In the genomic region with DNA sequence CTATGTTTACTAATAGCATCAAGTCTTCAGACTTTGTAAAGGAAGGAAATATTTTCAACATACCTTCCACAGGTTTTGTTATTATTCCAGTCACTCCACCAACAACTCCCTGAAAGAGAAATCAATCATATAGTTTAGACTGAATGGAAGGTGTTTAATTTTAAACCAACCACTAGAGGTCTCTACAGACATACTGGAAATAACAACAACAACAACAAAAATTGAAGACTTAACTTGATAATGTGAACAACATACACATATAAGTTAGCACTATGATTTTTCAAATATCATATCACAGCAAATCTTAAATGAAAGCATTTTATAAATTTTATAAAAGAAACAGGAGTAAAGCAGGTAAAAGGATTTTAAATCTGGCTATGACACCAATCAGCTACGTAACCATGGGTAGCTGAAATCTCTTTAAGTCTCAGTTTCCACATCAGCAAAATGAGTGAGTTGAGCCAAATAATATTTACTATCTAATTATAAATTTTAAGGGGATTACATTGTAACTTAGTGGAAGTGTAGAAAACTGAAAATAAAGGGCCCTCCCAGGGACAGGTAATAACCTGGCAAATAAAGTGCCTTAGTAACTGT, we compare ENCODE assay signal across 8 cellular contexts.
A peak's percentile ranks its signal among the peaks of the same experiment; 100 is the strongest.
DNase-seq lines count a peak whose midpoint lies in the region; ATAC-seq, FAIRE-seq and TF ChIP-seq lines count a peak whose summit lies in the region.

No MANE protein-coding gene starts in this region.

- CTCF ChIA-PET in A549 (lab: Yijun Ruan, JAX): interaction anchor here (0.7 to 2.1 kb wide), 9 partner anchors 13 to 484 kb away, joined by 3 to 13 read pairs (median 4); partner anchors contain the start of gene VPS13C
- CTCF ChIA-PET in PC-3 (lab: Charles Lee): interaction anchor here (0.7 kb wide), 1 partner anchor 363 kb away, joined by 3 read pairs; no protein-coding TSS in a partner anchor

- H3K9me3 ChIP-seq in A549 (no peaks in the 10 kb centered on the region), PC-3 (ENCODE audit: low read length) (no peaks in the 10 kb centered on the region), fibroblast of lung (ENCODE audit: control insufficient read depth, insufficient read depth, low read depth, low read length) (no peaks in the 10 kb centered on the region), thoracic aorta (no peaks in the 10 kb centered on the region), MG63 (no peaks in the 10 kb centered on the region)

- H3K27me3 ChIP-seq in PC-3 (ENCODE audit: low read length) (no peaks in the 10 kb centered on the region), fibroblast of lung (ENCODE audit: control insufficient read depth, insufficient read depth, low read length) (no peaks in the 10 kb centered on the region), thoracic aorta (replicated peaks; ENCODE audit: insufficient read depth) (no peaks in the 10 kb centered on the region), MG63 (no peaks in the 10 kb centered on the region)

- POLR2A ChIA-PET in A549 (lab: Yijun Ruan, JAX) (no interaction called here), PC-3 (lab: Charles Lee; ENCODE audit: unreplicated experiment) (no interaction called here)

- H2AFZ ChIP-seq in PC-3 (ENCODE audit: low read length) (no peak overlapping the region), fibroblast of lung (ENCODE audit: low read length) (no peak overlapping the region)

- ATAC-seq in A549 (peak; percentile 68 to 76; a peak in 4 of 6 replicates), PC-3 (no peak; the same call in 1 of the 2 replicates), thoracic aorta (ENCODE audit: insufficient number of reproducible peaks, low FRiP score, low read depth) (no peak), HG03439 (IDR thresholded peaks at IDR 0.05; ENCODE audit: unreplicated experiment) (no peak)

- intact Hi-C loops in PC-3 (cut with micrococcal nuclease): loop anchor here (1.0 to 10.0 kb wide), 3 partner anchors 103 to 270 kb away; no protein-coding TSS in a partner anchor

- TF ChIP-seq CTCF in A549 (IDR thresholded peaks at IDR 0.05) (peak; percentile 91), PC-3 (conservative IDR thresholded peaks at IDR 0.05; ENCODE audit: low read depth, low read length) (peak; percentile 78), fibroblast of lung (conservative IDR thresholded peaks at IDR 0.05 in 1 of 2, IDR thresholded peaks at IDR 0.05 in 1 of 2; ENCODE audit: low read depth in 1 of 2, low read length in 2 of 2) (peak in 1 of 2 donors; percentile 42), thoracic aorta (IDR thresholded peaks at IDR 0.05) (peak; percentile 25)

- DNase-seq in A549 (ENCODE audit: low read depth in 1 of 2, low spot score in 1 of 2): peak; percentile 27 to 32
- no peak for DNase-seq in GM18507 (ENCODE audit: extremely low spot score, insufficient read length, low read depth)
- DNase-seq in PC-3: peak; percentile 45
- peak; percentile 7 to 46 for DNase-seq in fibroblast of lung (ENCODE audit: low read depth in 2 of 2)
- DNase-seq in thoracic aorta (ENCODE audit: low spot score): no peak
- no peak for DNase-seq in activated effector memory CD4-positive, alpha-beta T cell treated with Interleukin-2 at 50 U/mL for 16 hours
- DNase-seq in MG63: no peak

- FAIRE-seq in A549 (lab: Jason Lieb, UNC) (peak; percentile 91), GM18507 (lab: Jason Lieb, UNC) (peak; percentile 51)

- no peaks in the 10 kb centered on the region for H3K4me1 ChIP-seq in A549
- no peaks in the 10 kb centered on the region for H3K4me1 ChIP-seq in PC-3 (ENCODE audit: insufficient read depth, low read length)
- no peaks in the 10 kb centered on the region for H3K4me1 ChIP-seq in fibroblast of lung (ENCODE audit: control insufficient read depth, extremely low read depth, insufficient read depth, low read length)
- H3K4me1 ChIP-seq in thoracic aorta (ENCODE audit: control insufficient read depth in 1 of 2, low read depth in 2 of 2): no peaks in the 10 kb centered on the region

- H3K9ac ChIP-seq in PC-3 (ENCODE audit: low read length) (no peak overlapping the region), fibroblast of lung (ENCODE audit: insufficient read depth, low read length) (no peak overlapping the region)

- H4K20me1 ChIP-seq in PC-3 (ENCODE audit: low read length): no peaks in the 10 kb centered on the region
- peaks cover 1% of the 10 kb centered on the region for H4K20me1 ChIP-seq in fibroblast of lung (ENCODE audit: control insufficient read depth, extremely low read depth, insufficient read depth, low read length)

- no peak for TF ChIP-seq POLR2A in A549 (IDR thresholded peaks at IDR 0.05; ENCODE audit: low read length)

- TF ChIP-seq RAD21 in A549 (conservative IDR thresholded peaks at IDR 0.05 in 1 of 2, IDR thresholded peaks at IDR 0.05 in 1 of 2): peak; percentile 76 to 78

- no peaks in the 10 kb centered on the region for H3F3A ChIP-seq in PC-3 (ENCODE audit: low read length, unreplicated experiment)

- H3K4me2 ChIP-seq in A549: no peak overlapping the region
- no peak overlapping the region for H3K4me2 ChIP-seq in PC-3 (ENCODE audit: low read length)
- no peak overlapping the region for H3K4me2 ChIP-seq in fibroblast of lung (ENCODE audit: extremely low read depth, insufficient read depth, low read length)

- TF ChIP-seq EP300 in A549 (IDR thresholded peaks at IDR 0.05): no peak

- WGBS in A549 (ENCODE audit: missing lambda C conversion rate): 91% methylated on average over 1 of the region's 1 CpG

- H3K4me3 ChIP-seq in A549 (no peak overlapping the region), PC-3 (ENCODE audit: low read length) (no peak overlapping the region), fibroblast of lung (replicated peaks in 1 of 4; ENCODE audit: control extremely low read depth in 1 of 4, insufficient read depth in 1 of 4, low read depth in 3 of 4, low read length in 4 of 4) (no peak overlapping the region), thoracic aorta (no peak overlapping the region), MG63 (no peak overlapping the region)

- H3K36me3 ChIP-seq in PC-3 (ENCODE audit: low read depth, low read length): no peaks in the 10 kb centered on the region
- H3K36me3 ChIP-seq in fibroblast of lung (ENCODE audit: control insufficient read depth, insufficient read depth, low read length): no peaks in the 10 kb centered on the region
- peaks cover 6% of the 10 kb centered on the region for H3K36me3 ChIP-seq in thoracic aorta
- peaks cover 3% of the 10 kb centered on the region; the same call in 1 of the 2 replicates for H3K36me3 ChIP-seq in MG63

- no TSS peak for BruUV-seq in PC-3 (replicated peaks; lab: Mats Ljungman, UMichigan)

- H3K27ac ChIP-seq in A549 (no peak overlapping the region), PC-3 (ENCODE audit: low read length) (no peak overlapping the region), fibroblast of lung (ENCODE audit: insufficient read depth, low read length) (no peak overlapping the region), thoracic aorta (no peak overlapping the region)

- H3K79me2 ChIP-seq in PC-3 (ENCODE audit: low read length): no peaks in the 10 kb centered on the region
- H3K79me2 ChIP-seq in fibroblast of lung (ENCODE audit: control insufficient read depth, insufficient read depth, low read length): no peaks in the 10 kb centered on the region

- H3K9me2 ChIP-seq in PC-3 (replicated peaks; ENCODE audit: low read length): no peaks in the 10 kb centered on the region

TF ChIP-seq in A549, 52 proteins besides CTCF, POLR2A, EP300 and RAD21:
- no peak for TF ChIP-seq MAZ (IDR thresholded peaks at IDR 0.05; ENCODE audit: borderline replicate concordance, low read depth, low read length)
- TF ChIP-seq SMC3 (IDR thresholded peaks at IDR 0.05): peak; percentile 69
- no peak for TF ChIP-seq HDAC2 (IDR thresholded peaks at IDR 0.05)
- TF ChIP-seq HEYL (CRISPR knock-in tag; IDR thresholded peaks at IDR 0.05): no peak
TF ChIP-seq in A549: peak in this region for 1.

Comparison
In these comparisons a context has a peak if more than half of its experiments do, and no peak if none do; other contexts are left out.
1. ATAC-seq: peak in A549 (2 of 2); none in PC-3 (single experiment), thoracic aorta (single experiment) and HG03439 (single experiment).
2. DNase-seq: peak in A549 (2 of 2), PC-3 (single experiment) and fibroblast of lung (2 of 2); none in GM18507 (single experiment), thoracic aorta (single experiment), activated effector memory CD4-positive, alpha-beta T cell treated with Interleukin-2 at 50 U/mL for 16 hours (single experiment) and MG63 (single experiment).